19 cellular contexts compared by ENCODE assay signal in genomic region chr6:90463874-90464273, GRCh38.
A peak's percentile ranks its signal among the peaks of the same experiment; 100 is the strongest.
DNase-seq lines count a peak whose midpoint lies in the region; ATAC-seq and TF ChIP-seq lines count a peak whose summit lies in the region.
"Had no signal": no experiment of that assay in that cellular context is flagged by ENCODE, and none has a peak within 500 bp of the region (broad histone marks: within the 10 kb centered on the region; RNA-seq: fewer than 3 reads in every experiment).

No MANE protein-coding gene starts in this region.

- POLR2A ChIA-PET in activated naive CD8-positive, alpha-beta T cell treated with anti-CD3 and anti-CD28 coated beads, Interleukin-2, amount 10 ng/mL, durations not matched to agents 7 days and 5 days (lab: Charles Lee) = interaction anchor here (1.2 to 1.7 kb wide), 2 partner anchors 9 to 71 kb away, joined by 3 to 8 read pairs; no protein-coding TSS in a partner anchor
- POLR2A ChIA-PET in MCF 10A (lab: Yijun Ruan, JAX) = interaction anchor here (0.7 kb wide), 1 partner anchor 14 kb away, joined by 5 read pairs; no protein-coding TSS in a partner anchor

- no peaks in the 10 kb centered on the region for H3K36me3 Mint-ChIP-seq in natural killer cell treated with Interleukin-12 subunit alpha and Interleukin-12 subunit beta and Interleukin-15 and Interleukin-18, amount 100 ng/mL, for 72 hours
- no peaks in the 10 kb centered on the region for H3K36me3 Mint-ChIP-seq in natural killer cell
- peaks cover 9% of the 10 kb centered on the region for H3K36me3 Mint-ChIP-seq in activated naive CD8-positive, alpha-beta T cell treated with anti-CD3 and anti-CD28 coated beads, Interleukin-2, amount 10 ng/mL, durations not matched to agents 7 days and 5 days
- no peaks in the 10 kb centered on the region for H3K36me3 Mint-ChIP-seq in MCF 10A (ENCODE audit: insufficient read depth, unreplicated experiment)
- H3K36me3 Mint-ChIP-seq: brain had no signal

- no peaks in the 10 kb centered on the region for H3K9me3 ChIP-seq in OCI-LY1 (ENCODE audit: low read length)
- H3K9me3 ChIP-seq: colonic mucosa, prostate gland, transverse colon had no signal

- BruUV-seq in MCF 10A (replicated peaks; lab: Mats Ljungman, UMichigan) = no TSS peak

- peak overlapping the region; percentile 29 for H3K4me3 Mint-ChIP-seq in natural killer cell treated with Interleukin-12 subunit alpha and Interleukin-12 subunit beta and Interleukin-15 and Interleukin-18, amount 100 ng/mL, for 72 hours
- H3K4me3 Mint-ChIP-seq in natural killer cell = no peak overlapping the region
- peak overlapping the region; percentile 69 for H3K4me3 Mint-ChIP-seq in activated naive CD8-positive, alpha-beta T cell treated with anti-CD3 and anti-CD28 coated beads, Interleukin-2, amount 10 ng/mL, durations not matched to agents 7 days and 5 days
- H3K4me3 Mint-ChIP-seq in MCF 10A (ENCODE audit: unreplicated experiment) = no peak overlapping the region
- H3K4me3 Mint-ChIP-seq: brain had no signal

- H3K27ac Mint-ChIP-seq in natural killer cell treated with Interleukin-12 subunit alpha and Interleukin-12 subunit beta and Interleukin-15 and Interleukin-18, amount 100 ng/mL, for 72 hours = peak overlapping the region; percentile 48 to 67
- H3K27ac Mint-ChIP-seq in natural killer cell (peak overlapping the region in 1 of 2 donors; percentile 19), MCF 10A (ENCODE audit: low read depth, unreplicated experiment) (no peak overlapping the region)
- peak overlapping the region; percentile 92 for H3K27ac Mint-ChIP-seq in activated naive CD8-positive, alpha-beta T cell treated with anti-CD3 and anti-CD28 coated beads, Interleukin-2, amount 10 ng/mL, durations not matched to agents 7 days and 5 days

- no peak overlapping the region for H3K9ac ChIP-seq in OCI-LY1 (ENCODE audit: low read length)

- TF ChIP-seq CTCF in natural killer cell (IDR thresholded peaks at IDR 0.05) (no peak), OCI-LY1 (IDR thresholded peaks at IDR 0.05; ENCODE audit: low read length) (no peak), MCF 10A (IDR thresholded peaks at IDR 0.05; ENCODE audit: unreplicated experiment) (no peak)

- H2AFZ ChIP-seq in OCI-LY1 (ENCODE audit: low read length) = peak overlapping the region; percentile 30; the same call in 1 of the 2 replicates

- H3K4me2 ChIP-seq in OCI-LY1 (ENCODE audit: low read length) = 0 out of 2 replicates have a peak overlapping the region, but pooled peaks have one; percentile 6

- peaks cover 23 to 60% of the 10 kb centered on the region in 2 donors for H3K4me1 Mint-ChIP-seq in natural killer cell treated with Interleukin-12 subunit alpha and Interleukin-12 subunit beta and Interleukin-15 and Interleukin-18, amount 100 ng/mL, for 72 hours (ENCODE audit: low read depth in 2 of 2)
- H3K4me1 Mint-ChIP-seq in natural killer cell (peaks cover 10 to 13% of the 10 kb centered on the region in 2 donors), MCF 10A (ENCODE audit: insufficient read depth, unreplicated experiment) (peaks cover 21% of the 10 kb centered on the region)
- peaks cover 74% of the 10 kb centered on the region for H3K4me1 Mint-ChIP-seq in activated naive CD8-positive, alpha-beta T cell treated with anti-CD3 and anti-CD28 coated beads, Interleukin-2, amount 10 ng/mL, durations not matched to agents 7 days and 5 days

- peaks cover 55% of the 10 kb centered on the region for H3K4me1 ChIP-seq in OCI-LY1 (ENCODE audit: insufficient read depth, low read length, severe bottlenecking)
- H3K4me1 ChIP-seq: colonic mucosa, prostate gland, transverse colon had no signal

- no peaks in the 10 kb centered on the region for H4K20me1 ChIP-seq in OCI-LY1 (ENCODE audit: insufficient read depth, low read length)

- no peaks in the 10 kb centered on the region for H3K9me2 ChIP-seq in OCI-LY1 (ENCODE audit: low read depth, low read length)

- peak overlapping the region; percentile 18 for H3K27ac ChIP-seq in OCI-LY1 (ENCODE audit: low read depth, low read length, poor library complexity, severe bottlenecking)
- H3K27ac ChIP-seq: colonic mucosa, prostate gland, transverse colon, WERI-Rb-1 had no signal

- H3K9me3 Mint-ChIP-seq in natural killer cell treated with Interleukin-12 subunit alpha and Interleukin-12 subunit beta and Interleukin-15 and Interleukin-18, amount 100 ng/mL, for 72 hours = no peaks in the 10 kb centered on the region
- H3K9me3 Mint-ChIP-seq in natural killer cell (no peaks in the 10 kb centered on the region), MCF 10A (ENCODE audit: unreplicated experiment) (no peaks in the 10 kb centered on the region)
- H3K9me3 Mint-ChIP-seq in activated naive CD8-positive, alpha-beta T cell treated with anti-CD3 and anti-CD28 coated beads, Interleukin-2, amount 10 ng/mL, durations not matched to agents 7 days and 5 days = peaks cover 1% of the 10 kb centered on the region

- CTCF ChIA-PET in MCF 10A (lab: Yijun Ruan, JAX) = interaction anchor here (0.9 to 1.5 kb wide), 2 partner anchors 10 to 523 kb away, joined by 3 to 4 read pairs; no protein-coding TSS in a partner anchor

- H3F3A ChIP-seq in OCI-LY1 (ENCODE audit: insufficient read depth, low read length) = no peaks in the 10 kb centered on the region

- no peak for ATAC-seq in natural killer cell treated with Interleukin-12 subunit alpha and Interleukin-12 subunit beta and Interleukin-15 and Interleukin-18, amount 100 ng/mL, for 72 hours
- no peak for ATAC-seq in natural killer cell
- ATAC-seq in activated naive CD8-positive, alpha-beta T cell treated with anti-CD3 and anti-CD28 coated beads, Interleukin-2, amount 10 ng/mL, durations not matched to agents 7 days and 5 days (ENCODE audit: low read depth) = no peak
- ATAC-seq in HG03159 (IDR thresholded peaks at IDR 0.05; ENCODE audit: unreplicated experiment) = no peak
- no peak for ATAC-seq in left lobe of liver
- ATAC-seq: left cardiac atrium, PC-3 had no signal

- no peak overlapping the region for H3K4me3 ChIP-seq in OCI-LY1 (ENCODE audit: low read depth, low read length, poor library complexity, severe bottlenecking)
- H3K4me3 ChIP-seq: colonic mucosa, prostate gland, transverse colon had no signal

- H3K79me2 ChIP-seq in OCI-LY1 (ENCODE audit: insufficient read depth, low read length) = no peaks in the 10 kb centered on the region

- H3K36me3 ChIP-seq in OCI-LY1 (ENCODE audit: insufficient read depth, low read length) = no peaks in the 10 kb centered on the region
- H3K36me3 ChIP-seq: colonic mucosa, prostate gland, transverse colon, WERI-Rb-1 had no signal

- DNase-seq in natural killer cell treated with Interleukin-12 subunit alpha and Interleukin-12 subunit beta and Interleukin-15 and Interleukin-18, amount 100 ng/mL, for 72 hours (ENCODE audit: low spot score) = no peak
- DNase-seq in natural killer cell (no peak), left lobe of liver (ENCODE audit: low spot score) (no peak), MCF 10A (ENCODE audit: unreplicated experiment) (no peak)
- no peak for DNase-seq in activated naive CD8-positive, alpha-beta T cell treated with anti-CD3 and anti-CD28 coated beads, Interleukin-2, amount 10 ng/mL, durations not matched to agents 7 days and 5 days
- DNase-seq: colonic mucosa, DMS79, head of caudate nucleus, left cardiac atrium, NCI-H1436 treated with DMSO at 0.1 percent for 48 hours, PC-3, SHP77, SW 1271, transverse colon, WERI-Rb-1 had no signal

- intact Hi-C loops in natural killer cell (cut with micrococcal nuclease) = no loop called here
- intact Hi-C loops in MCF 10A (cut with micrococcal nuclease) = no loop called here

- H3K27me3 Mint-ChIP-seq in natural killer cell treated with Interleukin-12 subunit alpha and Interleukin-12 subunit beta and Interleukin-15 and Interleukin-18, amount 100 ng/mL, for 72 hours = peaks cover 0 to 18% of the 10 kb centered on the region in 2 donors
- no peaks in the 10 kb centered on the region for H3K27me3 Mint-ChIP-seq in natural killer cell (ENCODE audit: low read depth in 2 of 2)
- no peaks in the 10 kb centered on the region for H3K27me3 Mint-ChIP-seq in activated naive CD8-positive, alpha-beta T cell treated with anti-CD3 and anti-CD28 coated beads, Interleukin-2, amount 10 ng/mL, durations not matched to agents 7 days and 5 days
- H3K27me3 Mint-ChIP-seq in MCF 10A (ENCODE audit: insufficient read depth, unreplicated experiment) = no peaks in the 10 kb centered on the region
- H3K27me3 Mint-ChIP-seq: brain had no signal

- H3K27me3 ChIP-seq in OCI-LY1 (ENCODE audit: insufficient read depth, low read length) = no peaks in the 10 kb centered on the region
- H3K27me3 ChIP-seq: colonic mucosa, transverse colon had no signal

Comparison
In these comparisons a context has a peak if more than half of its experiments do, and no peak if none do; other contexts are left out.
1. H3K4me3 Mint-ChIP-seq: peak in natural killer cell treated with Interleukin-12 subunit alpha and Interleukin-12 subunit beta and Interleukin-15 and Interleukin-18, amount 100 ng/mL, for 72 hours (single experiment) and activated naive CD8-positive, alpha-beta T cell treated with anti-CD3 and anti-CD28 coated beads, Interleukin-2, amount 10 ng/mL, durations not matched to agents 7 days and 5 days (single experiment); none in natural killer cell (single experiment) and MCF 10A (single experiment).